28 cellular contexts compared by ENCODE assay signal in genomic region chr21:37904879-37905278, GRCh38. TPM values are rescaled to one million over a fixed set of nuclear protein-coding genes. Genes with fewer than 3 reads are reported as not detected.
DNase-seq lines count a peak whose midpoint lies in the region; ATAC-seq and TF ChIP-seq lines count a peak whose summit lies in the region.
"Had no signal": no experiment of that assay in that cellular context is flagged by ENCODE, and none has a peak within 500 bp of the region (broad histone marks: within the 10 kb centered on the region; RNA-seq: fewer than 3 reads in every experiment).

No MANE protein-coding gene starts in this region.

- DNase-seq in LNCaP clone FGC (ENCODE audit: low read depth): peak; percentile 10
- DNase-seq in NCI-H446 treated with DMSO at 0.1 percent for 48 hours (lab: John Stamatoyannopoulos, UW): peak; percentile 88
- DNase-seq in heart right ventricle: peak; percentile 29 to 41
- DNase-seq in pons (ENCODE audit: low spot score): peak; percentile 13
- no peak for DNase-seq in GM20000 (ENCODE audit: low spot score)
- DNase-seq in thyroid gland: no peak
- DNase-seq: activated CD8-positive, alpha-beta T cell treated with anti-CD3 and anti-CD28 coated beads for 36 hours; Calu3; DMS79 treated with DMSO at 0.1 percent for 48 hours; endodermal cell; foreskin melanocyte; natural killer cell; NCI-H1930; NCI-H345; NCI-H82; retina; stimulated activated CD4-positive, alpha-beta T cell treated with anti-CD3 and anti-CD28 coated beads, Interleukin-12 subunit alpha, Interleukin-12 subunit beta, amount 100 ng/mL, for 4 hours; stimulated activated CD4-positive, alpha-beta T cell treated with anti-CD3 and anti-CD28 coated beads, Interleukin-4, amount 100 ng/mL, for 1 hour; upper lobe of left lung had no signal

- WGBS in heart right ventricle, 2 donors: 45 to 47% methylated on average over 4 of the region's 4 CpGs
- WGBS in thyroid gland, 2 donors: 48 to 60% methylated on average over 4 of the region's 4 CpGs

- TF ChIP-seq CTCF in LNCaP clone FGC (IDR thresholded peaks at IDR 0.05; ENCODE audit: control insufficient read depth, extremely low read depth, insufficient read depth) (no peak), heart right ventricle (IDR thresholded peaks at IDR 0.05) (no peak), GM20000 (IDR thresholded peaks at IDR 0.05; ENCODE audit: extremely low read depth, missing control alignments) (no peak), thyroid gland (IDR thresholded peaks at IDR 0.05) (no peak)

- no peak overlapping the region for H3K4me3 ChIP-seq in LNCaP clone FGC (ENCODE audit: low read depth, low read length)
- H3K4me3 ChIP-seq in heart right ventricle: no peak overlapping the region
- H3K4me3 ChIP-seq in thyroid gland (replicated peaks in 1 of 3): no peak overlapping the region
- H3K4me3 ChIP-seq: hepatocyte, upper lobe of left lung had no signal

- intact Hi-C loops in heart right ventricle (cut with DNase I): loop anchor here in 1 of 10 donors (5.0 kb wide), 1 partner anchor 193 kb away; no protein-coding TSS in a partner anchor
- intact Hi-C loops in thyroid gland (cut with DNase I): no loop called here

- ATAC-seq in heart right ventricle (peak; percentile 46 to 95 (median 82)), GM21529 (IDR thresholded peaks at IDR 0.05; ENCODE audit: unreplicated experiment) (no peak)
- ATAC-seq: activated CD8-positive, alpha-beta T cell treated with anti-CD3 and anti-CD28 coated beads for 36 hours; activated naive CD4-positive, alpha-beta T cell treated with anti-CD3 and anti-CD28 coated beads, Interleukin-2, amount 50 U/mL, for 72 hours; esophagus mucosa; natural killer cell had no signal

- H3K27me3 ChIP-seq in heart right ventricle (peaks cover 0 to 26% (median 11%) of the 10 kb centered on the region in 7 donors), thyroid gland (no peaks in the 10 kb centered on the region)
- H3K27me3 ChIP-seq: upper lobe of left lung had no signal

- H3K27ac ChIP-seq in heart right ventricle (no peak overlapping the region), thyroid gland (no peak overlapping the region)
- H3K27ac ChIP-seq: hepatocyte, KMS-11, upper lobe of left lung had no signal

- H3K36me3 ChIP-seq in heart right ventricle: no peaks in the 10 kb centered on the region
- H3K36me3 ChIP-seq in thyroid gland: no peaks in the 10 kb centered on the region
- H3K36me3 ChIP-seq: upper lobe of left lung had no signal

- H3K9me3 ChIP-seq in heart right ventricle: no peaks in the 10 kb centered on the region
- no peaks in the 10 kb centered on the region for H3K9me3 ChIP-seq in thyroid gland
- H3K9me3 ChIP-seq: upper lobe of left lung had no signal

- H3K4me1 ChIP-seq in heart right ventricle: peaks cover 0 to 7% (median 0%) of the 10 kb centered on the region in 9 donors
- H3K4me1 ChIP-seq in thyroid gland: no peaks in the 10 kb centered on the region
- H3K4me1 ChIP-seq: upper lobe of left lung had no signal

- TF ChIP-seq POLR2A in thyroid gland (IDR thresholded peaks at IDR 0.05): no peak

RNA-seq across cellular contexts. Expression of gene KCNJ6, which starts 11.4 kb away (rescaled TPM):
- total RNA-seq in heart right ventricle (not detected), thyroid gland (not detected)
- polyA plus RNA-seq in heart right ventricle: not detected
- total RNA-seq: activated CD8-positive, alpha-beta T cell treated with anti-CD3 and anti-CD28 coated beads for 36 hours; activated naive CD4-positive, alpha-beta T cell treated with anti-CD3 and anti-CD28 coated beads, Interleukin-2, amount 50 U/mL, for 72 hours; activated T-helper 2 cell treated with anti-CD3 and anti-CD28 coated beads, Interferon-gamma antibody, Interleukin-2, Interleukin-4, amounts not matched to agents 10 μg/mL and 5 μg/mL and 100 μg/mL, durations not matched to agents 14 hours and 24 hours and 36 hours; esophagus mucosa; liver; natural killer cell; OCI-LY7 had no signal
- polyA plus RNA-seq: CD14-positive monocyte had no signal

Comparison
In these comparisons a context has a peak if more than half of its experiments do, and no peak if none do; other contexts are left out.
1. DNase-seq: peak in LNCaP clone FGC (single experiment), NCI-H446 treated with DMSO at 0.1 percent for 48 hours (single experiment), heart right ventricle (2 of 2) and pons (single experiment); none in GM20000 (single experiment) and thyroid gland (0 of 2).